In genomic region chr9:123399803-123400378, GRCh38 we compare ENCODE assay signal across 1 cellular context.
TF ChIP-seq lines count a peak whose summit lies in the region.

No MANE protein-coding gene starts in this region.

TF ChIP-seq in GM12878, 131 proteins besides CTCF, POLR2A, EP300 and RAD21 (continued from another document):
- TF ChIP-seq ZBTB11 (CRISPR knock-in tag; IDR thresholded peaks at IDR 0.05) (no peak), BCLAF1 (IDR thresholded peaks at IDR 0.05) (no peak), EED (IDR thresholded peaks at IDR 0.05; ENCODE audit: low read depth) (no peak), ZNF592 (IDR thresholded peaks at IDR 0.05) (no peak), CHD2 (IDR thresholded peaks at IDR 0.05; ENCODE audit: borderline replicate concordance, low read depth, low read length) (no peak), ZBED1 (IDR thresholded peaks at IDR 0.05; ENCODE audit: borderline replicate concordance) (no peak), ZZZ3 (IDR thresholded peaks at IDR 0.05; ENCODE audit: control insufficient read depth, insufficient read length, low read depth) (no peak)
